Comparison of ENCODE assay signal across 1 cellular context in the genomic region with DNA sequence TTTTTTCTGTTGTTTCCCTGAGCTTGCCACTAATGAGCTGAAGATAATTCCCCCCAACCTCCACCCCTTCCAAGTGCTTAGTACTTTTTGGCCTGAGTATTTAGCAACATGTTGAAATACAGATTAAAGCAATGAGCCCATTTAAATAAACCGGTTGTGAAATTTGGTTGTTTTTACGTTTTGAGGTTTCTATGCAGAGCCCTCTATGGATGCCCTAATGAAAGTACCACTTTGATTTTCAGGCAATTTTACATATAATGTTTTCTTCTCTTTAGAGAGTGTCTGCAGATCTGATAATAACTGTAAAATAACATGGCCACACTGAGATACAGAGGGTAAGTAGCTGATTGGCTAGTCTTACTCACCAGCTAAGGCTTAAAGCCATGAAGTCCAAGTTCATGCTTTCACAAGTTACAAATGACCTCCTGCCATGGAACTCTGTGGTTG.
TF ChIP-seq lines count a peak whose summit lies in the region.

No MANE protein-coding gene starts in this region.

TF ChIP-seq in K562, 482 proteins besides CTCF, POLR2A, EP300 and RAD21 (continued from another document and continues in another):
- TF ChIP-seq NFE2L1 (tag; IDR thresholded peaks at IDR 0.05; ENCODE audit: borderline replicate concordance, low read depth) (no peak), PHF8 (IDR thresholded peaks at IDR 0.05; ENCODE audit: borderline replicate concordance, low read length) (no peak), ZNF644 (tag; IDR thresholded peaks at IDR 0.05; ENCODE audit: low read depth) (peak; percentile 25; the same call in 1 of the 2 replicates), KLF6 (CRISPR knock-in tag; IDR thresholded peaks at IDR 0.05; ENCODE audit: borderline replicate concordance) (no peak), POLR2G (IDR thresholded peaks at IDR 0.05; ENCODE audit: low read depth, low read length) (no peak), CEBPG (CRISPR knock-in tag; IDR thresholded peaks at IDR 0.05) (no peak), CEBPG (tag; conservative IDR thresholded peaks at IDR 0.05 in 1 of 2, IDR thresholded peaks at IDR 0.05 in 1 of 2) (peak; percentile 36 to 45; a peak in 1 of 4 replicates), HINFP (tag; conservative IDR thresholded peaks at IDR 0.05; ENCODE audit: low read depth) (peak; percentile 48; the same call in 1 of the 2 replicates), FOXK2 (conservative IDR thresholded peaks at IDR 0.05 in 1 of 2, IDR thresholded peaks at IDR 0.05 in 1 of 2; ENCODE audit: low read depth in 2 of 2) (no peak), KDM4B (IDR thresholded peaks at IDR 0.05; ENCODE audit: borderline replicate concordance in 2 of 2, low read depth in 1 of 2) (no peak), RBM14 (IDR thresholded peaks at IDR 0.05; ENCODE audit: borderline replicate concordance, insufficient read depth, low read depth, low read length) (no peak), FOXP4 (CRISPR knock-in tag; IDR thresholded peaks at IDR 0.05; ENCODE audit: borderline replicate concordance) (no peak), RBM39 (optimal IDR thresholded peaks at IDR 0.05; ENCODE audit: low read depth, low read length) (no peak), ZNF696 (CRISPR knock-in tag; conservative IDR thresholded peaks at IDR 0.05) (no peak), SRSF3 (IDR thresholded peaks at IDR 0.05; ENCODE audit: insufficient read depth, low read length) (no peak), MYBL2 (IDR thresholded peaks at IDR 0.05; ENCODE audit: low read depth) (no peak), MYBL2 (CRISPR knock-in tag; IDR thresholded peaks at IDR 0.05; ENCODE audit: borderline replicate concordance) (no peak), ZNF212 (CRISPR knock-in tag; IDR thresholded peaks at IDR 0.05) (no peak), SMARCB1 (IDR thresholded peaks at IDR 0.05; ENCODE audit: insufficient read length, low read depth) (no peak), TRIM24 (IDR thresholded peaks at IDR 0.05) (no peak), GTF2E2 (tag; IDR thresholded peaks at IDR 0.05) (no peak), ADNP (tag; IDR thresholded peaks at IDR 0.05) (no peak), RFX5 (IDR thresholded peaks at IDR 0.05; ENCODE audit: low read depth, low read length) (no peak), CBFA2T3 (IDR thresholded peaks at IDR 0.05) (peak; percentile 13; the same call in 1 of the 2 replicates), STAG1 (CRISPR knock-in tag; IDR thresholded peaks at IDR 0.05; ENCODE audit: borderline replicate concordance) (no peak), CLOCK (CRISPR knock-in tag; IDR thresholded peaks at IDR 0.05; ENCODE audit: borderline replicate concordance) (no peak), PREB (CRISPR knock-in tag; IDR thresholded peaks at IDR 0.05) (no peak), RBFOX2 (IDR thresholded peaks at IDR 0.05; ENCODE audit: low read depth, low read length) (no peak), NR2C2 (CRISPR knock-in tag; IDR thresholded peaks at IDR 0.05) (no peak), NR2C2 (tag; IDR thresholded peaks at IDR 0.05) (no peak), ATF1 (CRISPR knock-in tag; IDR thresholded peaks at IDR 0.05) (no peak), ATF1 (tag; IDR thresholded peaks at IDR 0.05) (no peak), POU5F1 (IDR thresholded peaks at IDR 0.05; ENCODE audit: borderline replicate concordance, low read depth, low read length, partially characterized antibody) (no peak), YY1 (IDR thresholded peaks at IDR 0.05; ENCODE audit: borderline replicate concordance in 1 of 3, control insufficient read depth in 1 of 3, extremely low read depth in 1 of 3, insufficient read depth in 3 of 3, insufficient read length in 1 of 3, insufficient replicate concordance in 2 of 3, low read depth in 1 of 3, low read length in 2 of 3) (no peak), STAT5A (IDR thresholded peaks at IDR 0.05; ENCODE audit: borderline replicate concordance, low read length) (no peak), RNF2 (IDR thresholded peaks at IDR 0.05) (no peak), TFAM (CRISPR knock-in tag; conservative IDR thresholded peaks at IDR 0.05) (no peak), FOXJ2 (tag; IDR thresholded peaks at IDR 0.05) (no peak), BACH1 (tag; IDR thresholded peaks at IDR 0.05) (0 out of 2 replicates have a peak, but pooled peaks have one; percentile 18), ZFPM2 (CRISPR knock-in tag; IDR thresholded peaks at IDR 0.05) (no peak), HDGF (IDR thresholded peaks at IDR 0.05) (no peak), MED1 (CRISPR knock-in tag; IDR thresholded peaks at IDR 0.05; ENCODE audit: borderline replicate concordance) (no peak)
- TF ChIP-seq, protein P1, sequence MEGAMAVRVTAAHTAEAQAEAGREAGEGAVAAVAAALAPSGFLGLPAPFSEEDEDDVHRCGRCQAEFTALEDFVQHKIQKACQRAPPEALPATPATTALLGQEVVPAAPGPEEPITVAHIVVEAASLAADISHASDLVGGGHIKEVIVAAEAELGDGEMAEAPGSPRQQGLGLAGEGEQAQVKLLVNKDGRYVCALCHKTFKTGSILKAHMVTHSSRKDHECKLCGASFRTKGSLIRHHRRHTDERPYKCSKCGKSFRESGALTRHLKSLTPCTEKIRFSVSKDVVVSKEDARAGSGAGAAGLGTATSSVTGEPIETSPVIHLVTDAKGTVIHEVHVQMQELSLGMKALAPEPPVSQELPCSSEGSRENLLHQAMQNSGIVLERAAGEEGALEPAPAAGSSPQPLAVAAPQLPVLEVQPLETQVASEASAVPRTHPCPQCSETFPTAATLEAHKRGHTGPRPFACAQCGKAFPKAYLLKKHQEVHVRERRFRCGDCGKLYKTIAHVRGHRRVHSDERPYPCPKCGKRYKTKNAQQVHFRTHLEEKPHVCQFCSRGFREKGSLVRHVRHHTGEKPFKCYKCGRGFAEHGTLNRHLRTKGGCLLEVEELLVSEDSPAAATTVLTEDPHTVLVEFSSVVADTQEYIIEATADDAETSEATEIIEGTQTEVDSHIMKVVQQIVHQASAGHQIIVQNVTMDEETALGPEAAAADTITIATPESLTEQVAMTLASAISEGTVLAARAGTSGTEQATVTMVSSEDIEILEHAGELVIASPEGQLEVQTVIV (CRISPR knock-in tag; IDR thresholded peaks at IDR 0.05; ENCODE audit: borderline replicate concordance): no peak
- TF ChIP-seq, protein P2, sequence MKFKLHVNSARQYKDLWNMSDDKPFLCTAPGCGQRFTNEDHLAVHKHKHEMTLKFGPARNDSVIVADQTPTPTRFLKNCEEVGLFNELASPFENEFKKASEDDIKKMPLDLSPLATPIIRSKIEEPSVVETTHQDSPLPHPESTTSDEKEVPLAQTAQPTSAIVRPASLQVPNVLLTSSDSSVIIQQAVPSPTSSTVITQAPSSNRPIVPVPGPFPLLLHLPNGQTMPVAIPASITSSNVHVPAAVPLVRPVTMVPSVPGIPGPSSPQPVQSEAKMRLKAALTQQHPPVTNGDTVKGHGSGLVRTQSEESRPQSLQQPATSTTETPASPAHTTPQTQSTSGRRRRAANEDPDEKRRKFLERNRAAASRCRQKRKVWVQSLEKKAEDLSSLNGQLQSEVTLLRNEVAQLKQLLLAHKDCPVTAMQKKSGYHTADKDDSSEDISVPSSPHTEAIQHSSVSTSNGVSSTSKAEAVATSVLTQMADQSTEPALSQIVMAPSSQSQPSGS (CRISPR knock-in tag; IDR thresholded peaks at IDR 0.05): no peak
- TF ChIP-seq, protein P3, sequence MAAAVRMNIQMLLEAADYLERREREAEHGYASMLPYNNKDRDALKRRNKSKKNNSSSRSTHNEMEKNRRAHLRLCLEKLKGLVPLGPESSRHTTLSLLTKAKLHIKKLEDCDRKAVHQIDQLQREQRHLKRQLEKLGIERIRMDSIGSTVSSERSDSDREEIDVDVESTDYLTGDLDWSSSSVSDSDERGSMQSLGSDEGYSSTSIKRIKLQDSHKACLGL (CRISPR knock-in tag; IDR thresholded peaks at IDR 0.05; ENCODE audit: borderline replicate concordance, poor library complexity, severe bottlenecking): no peak
- TF ChIP-seq, protein P4, sequence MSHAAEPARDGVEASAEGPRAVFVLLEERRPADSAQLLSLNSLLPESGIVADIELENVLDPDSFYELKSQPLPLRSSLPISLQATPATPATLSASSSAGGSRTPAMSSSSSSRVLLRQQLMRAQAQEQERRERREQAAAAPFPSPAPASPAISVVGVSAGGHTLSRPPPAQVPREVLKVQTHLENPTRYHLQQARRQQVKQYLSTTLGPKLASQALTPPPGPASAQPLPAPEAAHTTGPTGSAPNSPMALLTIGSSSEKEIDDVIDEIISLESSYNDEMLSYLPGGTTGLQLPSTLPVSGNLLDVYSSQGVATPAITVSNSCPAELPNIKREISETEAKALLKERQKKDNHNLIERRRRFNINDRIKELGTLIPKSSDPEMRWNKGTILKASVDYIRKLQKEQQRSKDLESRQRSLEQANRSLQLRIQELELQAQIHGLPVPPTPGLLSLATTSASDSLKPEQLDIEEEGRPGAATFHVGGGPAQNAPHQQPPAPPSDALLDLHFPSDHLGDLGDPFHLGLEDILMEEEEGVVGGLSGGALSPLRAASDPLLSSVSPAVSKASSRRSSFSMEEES (CRISPR knock-in tag; IDR thresholded peaks at IDR 0.05): no peak
- TF ChIP-seq, protein P5, sequence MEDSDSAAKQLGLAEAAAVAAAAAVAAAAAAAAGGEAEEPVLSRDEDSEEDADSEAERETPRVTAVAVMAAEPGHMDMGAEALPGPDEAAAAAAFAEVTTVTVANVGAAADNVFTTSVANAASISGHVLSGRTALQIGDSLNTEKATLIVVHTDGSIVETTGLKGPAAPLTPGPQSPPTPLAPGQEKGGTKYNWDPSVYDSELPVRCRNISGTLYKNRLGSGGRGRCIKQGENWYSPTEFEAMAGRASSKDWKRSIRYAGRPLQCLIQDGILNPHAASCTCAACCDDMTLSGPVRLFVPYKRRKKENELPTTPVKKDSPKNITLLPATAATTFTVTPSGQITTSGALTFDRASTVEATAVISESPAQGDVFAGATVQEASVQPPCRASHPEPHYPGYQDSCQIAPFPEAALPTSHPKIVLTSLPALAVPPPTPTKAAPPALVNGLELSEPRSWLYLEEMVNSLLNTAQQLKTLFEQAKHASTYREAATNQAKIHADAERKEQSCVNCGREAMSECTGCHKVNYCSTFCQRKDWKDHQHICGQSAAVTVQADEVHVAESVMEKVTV (CRISPR knock-in tag; IDR thresholded peaks at IDR 0.05): peak; percentile 26; the same call in 1 of the 2 replicates
